22 cellular contexts compared by ENCODE assay signal in the genomic region with DNA sequence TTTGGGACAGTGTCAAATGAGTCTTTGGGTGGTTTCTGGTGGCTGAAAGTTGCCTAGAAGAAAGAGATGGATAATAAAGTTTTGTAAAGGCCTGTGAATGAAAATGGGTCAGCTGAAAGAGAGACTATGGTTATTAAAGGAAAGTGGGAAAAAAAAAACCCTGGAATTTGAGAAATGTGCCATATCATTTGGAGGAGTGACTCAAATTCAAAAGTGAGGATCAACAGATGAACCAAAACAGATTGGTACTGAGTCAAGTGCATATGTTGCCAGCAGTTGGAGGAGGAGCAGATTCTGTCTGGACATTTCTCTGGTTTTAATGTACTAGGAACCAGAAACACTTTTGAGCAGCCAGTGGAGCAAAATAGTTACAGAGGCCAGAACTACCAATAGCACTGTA.
DNase-seq lines count a peak whose midpoint lies in the region; ATAC-seq and TF ChIP-seq lines count a peak whose summit lies in the region.
"Had no signal": no experiment of that assay in that cellular context is flagged by ENCODE, and none has a peak within 500 bp of the region (broad histone marks: within the 10 kb centered on the region; RNA-seq: fewer than 3 reads in every experiment).

No MANE protein-coding gene starts in this region.

- ATAC-seq in GM21723 (IDR thresholded peaks at IDR 0.05; ENCODE audit: unreplicated experiment), result no peak
- ATAC-seq: HepG2 had no signal

- DNase-seq in Ammon's horn (ENCODE audit: low spot score) (peak; percentile 30), LHCN-M2 (ENCODE audit: low read depth) (peak; percentile 15), fibroblast of pulmonary artery (ENCODE audit: low read depth) (peak; percentile 18), superior temporal gyrus (ENCODE audit: extremely low spot score) (peak; percentile 51), epidermal melanocyte (ENCODE audit: insufficient read length, low spot score) (no peak), GM03348 (ENCODE audit: low spot score) (no peak)
- DNase-seq: BE2C; Calu3; CD8-positive, alpha-beta memory T cell; DND-41; HCEC 1CT; Karpas-422; NCI-H1092 treated with DMSO at 0.1 percent for 48 hours; NCI-H1436; NCI-H187; NCI-H2171 treated with DMSO at 0.1 percent for 48 hours; NCI-H524; NCI-H774; SK-N-SH; SW 1271 had no signal

- no peak for TF ChIP-seq CTCF in fibroblast of pulmonary artery (IDR thresholded peaks at IDR 0.05; ENCODE audit: low read length, missing control alignments)

- no peak overlapping the region for H3K4me3 ChIP-seq in fibroblast of pulmonary artery (replicated peaks; ENCODE audit: low read depth, low read length)

Comparison
In these comparisons a context has a peak if more than half of its experiments do, and no peak if none do; other contexts are left out.
1. DNase-seq: peak in Ammon's horn (single experiment), LHCN-M2 (single experiment), fibroblast of pulmonary artery (single experiment) and superior temporal gyrus (single experiment); none in epidermal melanocyte (single experiment) and GM03348 (single experiment).